Comparison of ENCODE assay signal across 1 cellular context in the genomic region with DNA sequence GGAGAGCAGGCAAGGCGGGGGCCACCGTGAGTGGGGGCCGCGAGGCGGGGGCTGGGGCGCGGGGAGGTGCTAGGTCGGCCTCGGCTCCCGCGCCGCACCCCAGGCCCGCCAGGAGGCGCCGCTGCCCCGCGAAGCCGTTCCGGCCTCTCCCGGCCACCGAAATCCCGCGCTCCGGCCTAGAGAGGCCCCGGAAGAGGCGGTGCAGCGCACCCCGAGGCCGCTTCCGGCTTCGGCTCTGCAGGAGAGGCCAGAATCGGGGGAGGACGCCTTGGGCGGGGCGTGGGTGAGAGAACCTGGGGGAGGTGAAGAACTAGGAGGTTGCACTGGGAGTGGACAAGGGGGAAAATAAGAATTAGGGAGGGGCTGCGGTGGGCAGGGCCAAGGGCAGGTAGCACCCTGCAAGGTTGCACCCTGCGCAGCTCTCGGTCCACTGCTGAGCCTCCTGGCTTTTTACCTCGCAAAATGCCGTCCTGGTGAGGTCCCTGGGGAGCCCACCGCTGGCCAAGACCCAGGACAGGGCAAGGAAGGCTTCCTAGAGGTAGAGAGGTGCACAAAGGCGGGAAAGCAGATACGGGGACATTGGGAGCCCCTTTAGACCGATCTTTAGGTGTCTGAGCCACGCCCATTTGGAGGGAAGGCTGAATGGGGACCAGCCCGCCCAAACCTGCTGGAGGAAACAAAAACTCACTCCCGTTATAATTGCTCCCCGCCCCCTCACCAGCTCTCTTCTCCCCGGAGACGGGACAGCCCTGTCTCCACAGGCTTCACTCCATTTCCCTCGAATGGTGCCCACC.
TF ChIP-seq lines count a peak whose summit lies in the region.

No MANE protein-coding gene starts in this region.

TF ChIP-seq in HepG2, 621 proteins besides CTCF, POLR2A, EP300 and RAD21 (continued from another document):
- TF ChIP-seq ZBTB21 (CRISPR knock-in tag; IDR thresholded peaks at IDR 0.05) (no peak), ZNF225 (CRISPR knock-in tag; IDR thresholded peaks at IDR 0.05) (0 out of 2 replicates have a peak, but pooled peaks have one; percentile 47), PRPF4 (IDR thresholded peaks at IDR 0.05; ENCODE audit: low read depth, low read length, poor library complexity, severe bottlenecking) (no peak)
